1 cellular context compared by ENCODE assay signal in the genomic region with DNA sequence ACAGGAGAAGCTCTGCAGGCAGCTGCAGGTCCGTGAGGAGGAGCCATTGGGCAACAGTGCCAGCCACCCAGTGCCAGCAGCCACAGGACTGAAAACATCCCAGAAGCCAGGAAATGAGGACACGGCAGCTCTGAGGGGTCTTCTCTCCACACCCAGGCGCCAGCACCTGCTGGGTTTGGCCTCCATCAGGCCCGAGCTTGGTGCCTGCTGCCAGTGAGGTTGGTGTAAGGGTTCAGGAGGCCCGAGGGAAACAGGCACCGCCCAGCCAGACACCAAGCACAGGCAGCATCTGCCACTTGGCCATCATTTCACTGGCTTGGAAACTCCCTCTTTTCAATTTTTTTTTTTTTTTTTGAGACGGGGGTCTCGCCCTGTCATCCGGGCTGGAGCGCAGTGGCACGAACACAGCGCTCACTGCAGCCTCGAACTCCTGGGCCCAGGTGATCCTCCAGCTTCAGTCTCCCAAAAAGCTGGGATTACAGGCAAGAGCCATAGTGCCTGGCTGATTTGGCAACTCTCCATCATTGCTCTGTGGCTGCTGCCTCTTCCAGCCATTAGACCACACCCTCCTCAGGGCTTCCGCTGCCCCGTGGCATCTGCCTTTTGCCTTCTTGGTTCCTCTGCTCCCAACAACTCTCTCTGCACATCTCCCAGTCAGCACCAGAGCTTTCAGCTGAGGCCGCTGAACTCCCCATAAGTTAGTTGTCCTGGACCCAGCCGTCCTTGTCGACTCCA.
TF ChIP-seq lines count a peak whose summit lies in the region.

No MANE protein-coding gene starts in this region.

TF ChIP-seq in HepG2, 621 proteins besides CTCF, POLR2A, EP300 and RAD21:
- TF ChIP-seq POLR2AphosphoS5 (IDR thresholded peaks at IDR 0.05; ENCODE audit: low read depth, low read length) = no peak
- peak; percentile 21 for TF ChIP-seq RBM39 (IDR thresholded peaks at IDR 0.05; ENCODE audit: low read depth, low read length, poor library complexity, severe bottlenecking)
- no peak for TF ChIP-seq ZNF546 (CRISPR knock-in tag; conservative IDR thresholded peaks at IDR 0.05)
- TF ChIP-seq ZNF143 (CRISPR knock-in tag; IDR thresholded peaks at IDR 0.05) = 0 out of 2 replicates have a peak, but pooled peaks have one; percentile 1
- peak; percentile 18; the same call in 1 of the 2 replicates for TF ChIP-seq HIVEP1 (CRISPR knock-in tag; IDR thresholded peaks at IDR 0.05)
- peak; percentile 19 for TF ChIP-seq SRSF1 (optimal IDR thresholded peaks at IDR 0.05; ENCODE audit: low read depth, low read length)
- TF ChIP-seq ZFP41 (CRISPR knock-in tag; IDR thresholded peaks at IDR 0.05; ENCODE audit: borderline replicate concordance) = 0 out of 2 replicates have a peak, but pooled peaks have one; percentile 25
- TF ChIP-seq ZNF33B (CRISPR knock-in tag; IDR thresholded peaks at IDR 0.05) = no peak
- TF ChIP-seq, protein P1, sequence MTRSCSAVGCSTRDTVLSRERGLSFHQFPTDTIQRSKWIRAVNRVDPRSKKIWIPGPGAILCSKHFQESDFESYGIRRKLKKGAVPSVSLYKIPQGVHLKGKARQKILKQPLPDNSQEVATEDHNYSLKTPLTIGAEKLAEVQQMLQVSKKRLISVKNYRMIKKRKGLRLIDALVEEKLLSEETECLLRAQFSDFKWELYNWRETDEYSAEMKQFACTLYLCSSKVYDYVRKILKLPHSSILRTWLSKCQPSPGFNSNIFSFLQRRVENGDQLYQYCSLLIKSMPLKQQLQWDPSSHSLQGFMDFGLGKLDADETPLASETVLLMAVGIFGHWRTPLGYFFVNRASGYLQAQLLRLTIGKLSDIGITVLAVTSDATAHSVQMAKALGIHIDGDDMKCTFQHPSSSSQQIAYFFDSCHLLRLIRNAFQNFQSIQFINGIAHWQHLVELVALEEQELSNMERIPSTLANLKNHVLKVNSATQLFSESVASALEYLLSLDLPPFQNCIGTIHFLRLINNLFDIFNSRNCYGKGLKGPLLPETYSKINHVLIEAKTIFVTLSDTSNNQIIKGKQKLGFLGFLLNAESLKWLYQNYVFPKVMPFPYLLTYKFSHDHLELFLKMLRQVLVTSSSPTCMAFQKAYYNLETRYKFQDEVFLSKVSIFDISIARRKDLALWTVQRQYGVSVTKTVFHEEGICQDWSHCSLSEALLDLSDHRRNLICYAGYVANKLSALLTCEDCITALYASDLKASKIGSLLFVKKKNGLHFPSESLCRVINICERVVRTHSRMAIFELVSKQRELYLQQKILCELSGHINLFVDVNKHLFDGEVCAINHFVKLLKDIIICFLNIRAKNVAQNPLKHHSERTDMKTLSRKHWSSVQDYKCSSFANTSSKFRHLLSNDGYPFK (CRISPR knock-in tag; IDR thresholded peaks at IDR 0.05; ENCODE audit: borderline replicate concordance) = 0 out of 2 replicates have a peak, but pooled peaks have one; percentile 10
- no peak for TF ChIP-seq KAT7 (CRISPR knock-in tag; IDR thresholded peaks at IDR 0.05; ENCODE audit: borderline replicate concordance)
- 0 out of 2 replicates have a peak, but pooled peaks have one; percentile 0 for TF ChIP-seq ZNF510 (CRISPR knock-in tag; IDR thresholded peaks at IDR 0.05; ENCODE audit: low read depth)
- TF ChIP-seq, protein P2, sequence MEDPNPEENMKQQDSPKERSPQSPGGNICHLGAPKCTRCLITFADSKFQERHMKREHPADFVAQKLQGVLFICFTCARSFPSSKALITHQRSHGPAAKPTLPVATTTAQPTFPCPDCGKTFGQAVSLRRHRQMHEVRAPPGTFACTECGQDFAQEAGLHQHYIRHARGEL (CRISPR knock-in tag; IDR thresholded peaks at IDR 0.05) = 0 out of 2 replicates have a peak, but pooled peaks have one; percentile 54
- 0 out of 2 replicates have a peak, but pooled peaks have one; percentile 25 for TF ChIP-seq SRY (CRISPR knock-in tag; IDR thresholded peaks at IDR 0.05)
